Comparison of ENCODE assay signal across 1 cellular context in the genomic region with DNA sequence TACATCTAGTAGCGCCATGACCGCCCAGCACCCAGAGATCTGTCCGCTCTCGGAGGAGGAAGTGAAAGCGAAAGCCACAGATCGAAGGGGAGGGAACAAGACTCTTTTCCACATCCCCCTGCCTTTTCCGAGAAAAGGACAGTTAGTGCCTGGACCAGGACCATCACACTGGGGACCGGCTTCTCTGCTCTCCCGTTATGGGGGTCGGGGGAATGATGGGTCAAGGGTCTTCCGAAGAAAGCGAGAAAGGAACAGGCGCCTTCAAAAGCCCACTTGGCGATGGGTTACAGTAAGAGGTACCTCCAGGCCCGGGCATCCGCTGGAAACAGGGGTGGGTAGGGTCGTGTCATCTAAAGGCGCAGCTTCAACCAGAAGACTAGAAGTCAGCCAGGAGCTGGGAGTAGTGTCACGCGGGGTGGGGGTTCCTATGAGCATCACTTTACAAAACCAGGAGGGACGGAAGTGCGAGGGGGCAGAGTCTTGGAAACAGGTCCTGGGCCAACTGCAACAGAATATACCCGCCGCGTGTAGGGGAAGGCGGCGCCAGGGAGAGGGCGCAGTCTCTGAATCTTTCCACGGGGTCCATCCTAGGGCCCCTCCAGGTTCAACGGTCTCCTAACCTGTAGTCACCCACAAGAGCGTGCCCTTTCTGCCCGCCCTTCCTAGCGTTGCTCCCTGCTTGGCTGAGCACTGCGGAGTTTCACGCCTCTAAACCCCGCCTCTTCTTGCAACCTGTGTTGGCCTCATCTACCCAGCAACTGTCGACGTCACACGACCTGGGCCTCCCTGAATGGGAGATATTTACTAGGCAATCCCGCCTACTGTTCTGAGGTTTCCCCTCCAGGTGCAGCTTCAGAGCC.
TF ChIP-seq lines count a peak whose summit lies in the region.

PSMB8 (minus strand) TSS at position 69 of the 860 bp plus-strand sequence; CDS start at position 18, 51 bp downstream.

TF ChIP-seq in HepG2, 621 proteins besides CTCF, POLR2A, EP300 and RAD21 (continued from another document):
- TF ChIP-seq, protein P1, sequence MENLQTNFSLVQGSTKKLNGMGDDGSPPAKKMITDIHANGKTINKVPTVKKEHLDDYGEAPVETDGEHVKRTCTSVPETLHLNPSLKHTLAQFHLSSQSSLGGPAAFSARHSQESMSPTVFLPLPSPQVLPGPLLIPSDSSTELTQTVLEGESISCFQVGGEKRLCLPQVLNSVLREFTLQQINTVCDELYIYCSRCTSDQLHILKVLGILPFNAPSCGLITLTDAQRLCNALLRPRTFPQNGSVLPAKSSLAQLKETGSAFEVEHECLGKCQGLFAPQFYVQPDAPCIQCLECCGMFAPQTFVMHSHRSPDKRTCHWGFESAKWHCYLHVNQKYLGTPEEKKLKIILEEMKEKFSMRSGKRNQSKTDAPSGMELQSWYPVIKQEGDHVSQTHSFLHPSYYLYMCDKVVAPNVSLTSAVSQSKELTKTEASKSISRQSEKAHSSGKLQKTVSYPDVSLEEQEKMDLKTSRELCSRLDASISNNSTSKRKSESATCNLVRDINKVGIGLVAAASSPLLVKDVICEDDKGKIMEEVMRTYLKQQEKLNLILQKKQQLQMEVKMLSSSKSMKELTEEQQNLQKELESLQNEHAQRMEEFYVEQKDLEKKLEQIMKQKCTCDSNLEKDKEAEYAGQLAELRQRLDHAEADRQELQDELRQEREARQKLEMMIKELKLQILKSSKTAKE (CRISPR knock-in tag; IDR thresholded peaks at IDR 0.05; ENCODE audit: borderline replicate concordance): no peak
- TF ChIP-seq, protein P2, sequence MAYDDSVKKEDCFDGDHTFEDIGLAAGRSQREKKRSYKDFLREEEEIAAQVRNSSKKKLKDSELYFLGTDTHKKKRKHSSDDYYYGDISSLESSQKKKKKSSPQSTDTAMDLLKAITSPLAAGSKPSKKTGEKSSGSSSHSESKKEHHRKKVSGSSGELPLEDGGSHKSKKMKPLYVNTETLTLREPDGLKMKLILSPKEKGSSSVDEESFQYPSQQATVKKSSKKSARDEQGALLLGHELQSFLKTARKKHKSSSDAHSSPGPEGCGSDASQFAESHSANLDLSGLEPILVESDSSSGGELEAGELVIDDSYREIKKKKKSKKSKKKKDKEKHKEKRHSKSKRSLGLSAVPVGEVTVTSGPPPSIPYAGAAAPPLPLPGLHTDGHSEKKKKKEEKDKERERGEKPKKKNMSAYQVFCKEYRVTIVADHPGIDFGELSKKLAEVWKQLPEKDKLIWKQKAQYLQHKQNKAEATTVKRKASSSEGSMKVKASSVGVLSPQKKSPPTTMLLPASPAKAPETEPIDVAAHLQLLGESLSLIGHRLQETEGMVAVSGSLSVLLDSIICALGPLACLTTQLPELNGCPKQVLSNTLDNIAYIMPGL (CRISPR knock-in tag; IDR thresholded peaks at IDR 0.05; ENCODE audit: borderline replicate concordance in 1 of 2, low read depth in 1 of 2): peak; percentile 45 to 70; a peak in 2 of 4 replicates
- peak; percentile 42; the same call in 1 of the 2 replicates for TF ChIP-seq PHF8 (CRISPR knock-in tag; IDR thresholded peaks at IDR 0.05)
- TF ChIP-seq KMT2A (CRISPR knock-in tag; IDR thresholded peaks at IDR 0.05): peak; percentile 88
- peak; percentile 82; the same call in 1 of the 2 replicates for TF ChIP-seq ZNF670 (CRISPR knock-in tag; IDR thresholded peaks at IDR 0.05; ENCODE audit: borderline replicate concordance)
- peak; percentile 69; the same call in 1 of the 2 replicates for TF ChIP-seq DNMT3B (CRISPR knock-in tag; conservative IDR thresholded peaks at IDR 0.05)
- TF ChIP-seq ZNF292 (CRISPR knock-in tag; IDR thresholded peaks at IDR 0.05; ENCODE audit: borderline replicate concordance, low read depth): peak; percentile 51; the same call in 1 of the 2 replicates
- TF ChIP-seq ZNF766 (CRISPR knock-in tag; IDR thresholded peaks at IDR 0.05; ENCODE audit: borderline replicate concordance): peak; percentile 52; the same call in 1 of the 2 replicates
- TF ChIP-seq ARID2 (CRISPR knock-in tag; IDR thresholded peaks at IDR 0.05; ENCODE audit: borderline replicate concordance): no peak
- TF ChIP-seq HNRNPH1 (optimal IDR thresholded peaks at IDR 0.05; ENCODE audit: low read depth, low read length): no peak
- TF ChIP-seq SAP130 (CRISPR knock-in tag; IDR thresholded peaks at IDR 0.05; ENCODE audit: low read depth): peak; percentile 75
- peak; percentile 40; the same call in 1 of the 2 replicates for TF ChIP-seq ZNF263 (CRISPR knock-in tag; IDR thresholded peaks at IDR 0.05)
- TF ChIP-seq ZNF792 (CRISPR knock-in tag; IDR thresholded peaks at IDR 0.05): 0 out of 2 replicates have a peak, but pooled peaks have one; percentile 24
- TF ChIP-seq GABPB1 (CRISPR knock-in tag; IDR thresholded peaks at IDR 0.05): peak; percentile 48
- TF ChIP-seq SOX5 (CRISPR knock-in tag; IDR thresholded peaks at IDR 0.05; ENCODE audit: borderline replicate concordance): peak; percentile 38; the same call in 1 of the 2 replicates
- TF ChIP-seq, protein P3, sequence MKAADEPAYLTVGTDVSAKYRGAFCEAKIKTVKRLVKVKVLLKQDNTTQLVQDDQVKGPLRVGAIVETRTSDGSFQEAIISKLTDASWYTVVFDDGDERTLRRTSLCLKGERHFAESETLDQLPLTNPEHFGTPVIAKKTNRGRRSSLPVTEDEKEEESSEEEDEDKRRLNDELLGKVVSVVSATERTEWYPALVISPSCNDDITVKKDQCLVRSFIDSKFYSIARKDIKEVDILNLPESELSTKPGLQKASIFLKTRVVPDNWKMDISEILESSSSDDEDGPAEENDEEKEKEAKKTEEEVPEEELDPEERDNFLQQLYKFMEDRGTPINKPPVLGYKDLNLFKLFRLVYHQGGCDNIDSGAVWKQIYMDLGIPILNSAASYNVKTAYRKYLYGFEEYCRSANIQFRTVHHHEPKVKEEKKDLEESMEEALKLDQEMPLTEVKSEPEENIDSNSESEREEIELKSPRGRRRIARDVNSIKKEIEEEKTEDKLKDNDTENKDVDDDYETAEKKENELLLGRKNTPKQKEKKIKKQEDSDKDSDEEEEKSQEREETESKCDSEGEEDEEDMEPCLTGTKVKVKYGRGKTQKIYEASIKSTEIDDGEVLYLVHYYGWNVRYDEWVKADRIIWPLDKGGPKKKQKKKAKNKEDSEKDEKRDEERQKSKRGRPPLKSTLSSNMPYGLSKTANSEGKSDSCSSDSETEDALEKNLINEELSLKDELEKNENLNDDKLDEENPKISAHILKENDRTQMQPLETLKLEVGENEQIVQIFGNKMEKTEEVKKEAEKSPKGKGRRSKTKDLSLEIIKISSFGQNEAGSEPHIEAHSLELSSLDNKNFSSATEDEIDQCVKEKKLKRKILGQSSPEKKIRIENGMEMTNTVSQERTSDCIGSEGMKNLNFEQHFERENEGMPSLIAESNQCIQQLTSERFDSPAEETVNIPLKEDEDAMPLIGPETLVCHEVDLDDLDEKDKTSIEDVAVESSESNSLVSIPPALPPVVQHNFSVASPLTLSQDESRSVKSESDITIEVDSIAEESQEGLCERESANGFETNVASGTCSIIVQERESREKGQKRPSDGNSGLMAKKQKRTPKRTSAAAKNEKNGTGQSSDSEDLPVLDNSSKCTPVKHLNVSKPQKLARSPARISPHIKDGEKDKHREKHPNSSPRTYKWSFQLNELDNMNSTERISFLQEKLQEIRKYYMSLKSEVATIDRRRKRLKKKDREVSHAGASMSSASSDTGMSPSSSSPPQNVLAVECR (CRISPR knock-in tag; IDR thresholded peaks at IDR 0.05; ENCODE audit: borderline replicate concordance): peak; percentile 52; the same call in 1 of the 2 replicates
- peak; percentile 65 for TF ChIP-seq ZNF407 (CRISPR knock-in tag; IDR thresholded peaks at IDR 0.05; ENCODE audit: not compliant biosample characterization)
- TF ChIP-seq RFX5 (IDR thresholded peaks at IDR 0.05; ENCODE audit: low read depth, low read length): peak; percentile 100
- no peak for TF ChIP-seq TRIM24 (CRISPR knock-in tag; IDR thresholded peaks at IDR 0.05)
- TF ChIP-seq ZNF598 (CRISPR knock-in tag; IDR thresholded peaks at IDR 0.05; ENCODE audit: borderline replicate concordance): peak; percentile 79; the same call in 1 of the 2 replicates
- TF ChIP-seq THAP11 (CRISPR knock-in tag; IDR thresholded peaks at IDR 0.05): 0 out of 2 replicates have a peak, but pooled peaks have one; percentile 42
- peak; percentile 19; the same call in 1 of the 2 replicates for TF ChIP-seq DR1 (CRISPR knock-in tag; IDR thresholded peaks at IDR 0.05)
